ENCODE assay signal across 21 cellular contexts in the genomic region with DNA sequence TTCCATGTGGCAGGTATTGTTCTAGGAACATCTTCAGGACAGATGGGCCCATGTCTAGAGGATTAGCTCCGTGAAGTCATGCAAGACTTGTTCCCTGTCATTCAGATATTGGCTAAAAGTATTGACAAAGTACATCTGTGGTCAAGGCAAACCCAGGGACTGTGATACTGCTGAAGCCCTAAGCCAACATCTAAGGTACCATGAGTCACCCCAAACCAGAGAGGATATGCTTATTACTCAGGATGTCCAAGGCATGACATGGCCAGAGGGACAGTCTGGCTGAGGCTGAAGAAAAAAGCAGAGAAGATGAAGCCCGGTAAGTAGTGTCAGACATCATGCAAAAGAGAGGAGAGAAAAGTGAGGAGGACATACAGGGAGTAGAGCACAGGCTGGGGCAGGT. TPM values are rescaled to one million over a fixed set of nuclear protein-coding genes. Genes with fewer than 3 reads are reported as not detected.
DNase-seq lines count a peak whose midpoint lies in the region; ATAC-seq and TF ChIP-seq lines count a peak whose summit lies in the region.
"Had no signal": no experiment of that assay in that cellular context is flagged by ENCODE, and none has a peak within 500 bp of the region (broad histone marks: within the 10 kb centered on the region; RNA-seq: fewer than 3 reads in every experiment).

No MANE protein-coding gene starts in this region.

- H3K4me2 ChIP-seq in PC-3 (ENCODE audit: low read length): no peak overlapping the region
- H3K4me2 ChIP-seq: BLaER1 treated with 17β-estradiol and CSF1 and Interleukin-3, amounts not matched to agents 10 nM and 100 nM had no signal

- ATAC-seq in GM19463 (IDR thresholded peaks at IDR 0.05; ENCODE audit: unreplicated experiment) (peak; percentile 62), PC-3 (peak; percentile 27; the same call in 1 of the 2 replicates), HG03159 (IDR thresholded peaks at IDR 0.05; ENCODE audit: unreplicated experiment) (no peak)
- ATAC-seq in activated CD8-positive, alpha-beta T cell treated with anti-CD3 and anti-CD28 coated beads for 36 hours: no peak
- ATAC-seq: CD8-positive, alpha-beta T cell; GM12878; HepG2 had no signal

- H3K36me3 ChIP-seq in PC-3 (ENCODE audit: low read depth, low read length): no peaks in the 10 kb centered on the region
- no peaks in the 10 kb centered on the region for H3K36me3 ChIP-seq in thyroid gland
- H3K36me3 ChIP-seq: BLaER1 treated with 17β-estradiol and CSF1 and Interleukin-3, amounts not matched to agents 10 nM and 100 nM had no signal

- H3K27me3 Mint-ChIP-seq in activated CD8-positive, alpha-beta T cell treated with anti-CD3 and anti-CD28 coated beads for 36 hours: peaks cover 1% of the 10 kb centered on the region

- no peaks in the 10 kb centered on the region for H3K36me3 Mint-ChIP-seq in activated CD8-positive, alpha-beta T cell treated with anti-CD3 and anti-CD28 coated beads for 36 hours (ENCODE audit: low read depth)
- H3K36me3 Mint-ChIP-seq: CD8-positive, alpha-beta T cell had no signal

- H3K4me3 ChIP-seq in PC-3 (ENCODE audit: low read length) (no peak overlapping the region), fibroblast of mammary gland (ENCODE audit: control insufficient read depth, low read depth, low read length) (no peak overlapping the region), thyroid gland (replicated peaks in 1 of 3) (no peak overlapping the region)
- H3K4me3 ChIP-seq: BLaER1 treated with 17β-estradiol and CSF1 and Interleukin-3, amounts not matched to agents 10 nM and 100 nM; GM12878 had no signal

- no peaks in the 10 kb centered on the region for H3K27me3 ChIP-seq in PC-3 (ENCODE audit: low read length)
- H3K27me3 ChIP-seq in thyroid gland: no peaks in the 10 kb centered on the region
- H3K27me3 ChIP-seq: BLaER1 treated with 17β-estradiol and CSF1 and Interleukin-3, amounts not matched to agents 10 nM and 100 nM had no signal

- H3K9me2 ChIP-seq in PC-3 (replicated peaks; ENCODE audit: low read length): no peaks in the 10 kb centered on the region

- no peak overlapping the region for H3K4me3 Mint-ChIP-seq in activated CD8-positive, alpha-beta T cell treated with anti-CD3 and anti-CD28 coated beads for 36 hours
- H3K4me3 Mint-ChIP-seq: CD8-positive, alpha-beta T cell had no signal

- H3F3A ChIP-seq in PC-3 (ENCODE audit: low read length, unreplicated experiment): no peaks in the 10 kb centered on the region

- no peak overlapping the region for H3K27ac ChIP-seq in PC-3 (ENCODE audit: low read length)
- H3K27ac ChIP-seq in thyroid gland: no peak overlapping the region
- H3K27ac ChIP-seq: BLaER1 treated with 17β-estradiol and CSF1 and Interleukin-3, amounts not matched to agents 10 nM and 100 nM had no signal

- H3K4me1 ChIP-seq in PC-3 (ENCODE audit: insufficient read depth, low read length) (peaks cover 5% of the 10 kb centered on the region; the same call in 1 of the 2 replicates), thyroid gland (no peaks in the 10 kb centered on the region)
- H3K4me1 ChIP-seq: BLaER1 treated with 17β-estradiol and CSF1 and Interleukin-3, amounts not matched to agents 10 nM and 100 nM had no signal

- POLR2A ChIA-PET in PC-3 (lab: Charles Lee; ENCODE audit: unreplicated experiment): no interaction called here
- POLR2A ChIA-PET in activated CD8-positive, alpha-beta T cell treated with anti-CD3 and anti-CD28 coated beads for 36 hours (lab: Charles Lee): interaction anchor here (0.6 kb wide), 1 partner anchor 321 kb away, joined by 3 read pairs; no protein-coding TSS in a partner anchor

- H3K9me3 ChIP-seq in PC-3 (ENCODE audit: low read length) (no peaks in the 10 kb centered on the region), thyroid gland (no peaks in the 10 kb centered on the region)
- H3K9me3 ChIP-seq: BLaER1 treated with 17β-estradiol and CSF1 and Interleukin-3, amounts not matched to agents 10 nM and 100 nM had no signal

- TF ChIP-seq CTCF in PC-3 (conservative IDR thresholded peaks at IDR 0.05; ENCODE audit: low read depth, low read length) (no peak), fibroblast of mammary gland (conservative IDR thresholded peaks at IDR 0.05; ENCODE audit: control insufficient read depth, insufficient read depth, low read depth, low read length) (no peak), thyroid gland (IDR thresholded peaks at IDR 0.05) (no peak)
- no peak for TF ChIP-seq CTCF in activated CD8-positive, alpha-beta T cell treated with anti-CD3 and anti-CD28 coated beads for 36 hours (IDR thresholded peaks at IDR 0.05)

- H2AFZ ChIP-seq in PC-3 (ENCODE audit: low read length): no peak overlapping the region

- BruUV-seq in PC-3 (replicated peaks; lab: Mats Ljungman, UMichigan): no TSS peak

- CTCF ChIA-PET in PC-3 (lab: Charles Lee): no interaction called here
- CTCF ChIA-PET in activated CD8-positive, alpha-beta T cell treated with anti-CD3 and anti-CD28 coated beads for 36 hours (lab: Charles Lee): no interaction called here

- no peak overlapping the region for H3K27ac Mint-ChIP-seq in activated CD8-positive, alpha-beta T cell treated with anti-CD3 and anti-CD28 coated beads for 36 hours
- H3K27ac Mint-ChIP-seq: CD8-positive, alpha-beta T cell had no signal

- DNase-seq in AG08395 (ENCODE audit: low spot score) (peak; percentile 35), PC-3 (no peak), fibroblast of mammary gland (ENCODE audit: low read depth) (peak; percentile 38), thyroid gland (no peak)
- DNase-seq in activated CD8-positive, alpha-beta T cell treated with anti-CD3 and anti-CD28 coated beads for 36 hours: no peak
- DNase-seq: Calu3; CD8-positive, alpha-beta T cell; DND-41; GF-D8; KG1; NCI-H1417 treated with DMSO at 0.1 percent for 48 hours; NCI-H187 treated with DMSO at 0.1 percent for 48 hours; NCI-H226 had no signal

- no peaks in the 10 kb centered on the region for H3K9me3 Mint-ChIP-seq in activated CD8-positive, alpha-beta T cell treated with anti-CD3 and anti-CD28 coated beads for 36 hours
- H3K9me3 Mint-ChIP-seq: CD8-positive, alpha-beta T cell had no signal

- 83 to 91% methylated on average over 2 of the region's 2 CpGs for WGBS in thyroid gland, 2 donors

- TF ChIP-seq POLR2A in thyroid gland (IDR thresholded peaks at IDR 0.05): no peak

- no peaks in the 10 kb centered on the region for H3K79me2 ChIP-seq in PC-3 (ENCODE audit: low read length)

- no peaks in the 10 kb centered on the region for H4K20me1 ChIP-seq in PC-3 (ENCODE audit: low read length)
- H4K20me1 ChIP-seq: BLaER1 treated with 17β-estradiol and CSF1 and Interleukin-3, amounts not matched to agents 10 nM and 100 nM had no signal

- intact Hi-C loops in PC-3 (cut with micrococcal nuclease): no loop called here
- intact Hi-C loops in thyroid gland (cut with DNase I): no loop called here
- intact Hi-C loops in activated CD8-positive, alpha-beta T cell treated with anti-CD3 and anti-CD28 coated beads for 36 hours (cut with micrococcal nuclease): no loop called here

- H3K9ac ChIP-seq in PC-3 (ENCODE audit: low read length): no peak overlapping the region
- H3K9ac ChIP-seq: BLaER1 treated with 17β-estradiol and CSF1 and Interleukin-3, amounts not matched to agents 10 nM and 100 nM had no signal

- H3K4me1 Mint-ChIP-seq in activated CD8-positive, alpha-beta T cell treated with anti-CD3 and anti-CD28 coated beads for 36 hours (ENCODE audit: low read depth): no peaks in the 10 kb centered on the region

RNA-seq across cellular contexts. Expression of gene HMHB1, which starts 31.0 kb away (rescaled TPM):
- total RNA-seq in PC-3 (2014; rRNA removed): not detected in 2 replicates
- total RNA-seq in thyroid gland: not detected
- not detected for total RNA-seq in activated CD8-positive, alpha-beta T cell treated with anti-CD3 and anti-CD28 coated beads for 36 hours
- total RNA-seq: Calu3; CD8-positive, alpha-beta T cell; H1; HepG2; MCF 10A; SK-MEL-5 had no signal

Comparison
In these comparisons a context has a peak if more than half of its experiments do, and no peak if none do; other contexts are left out.
1. DNase-seq: peak in AG08395 (single experiment) and fibroblast of mammary gland (single experiment); none in PC-3 (single experiment), thyroid gland (0 of 2) and activated CD8-positive, alpha-beta T cell treated with anti-CD3 and anti-CD28 coated beads for 36 hours (single experiment).
2. ATAC-seq: peak in GM19463 (single experiment) and PC-3 (single experiment); none in HG03159 (single experiment) and activated CD8-positive, alpha-beta T cell treated with anti-CD3 and anti-CD28 coated beads for 36 hours (single experiment).